In the genomic region with DNA sequence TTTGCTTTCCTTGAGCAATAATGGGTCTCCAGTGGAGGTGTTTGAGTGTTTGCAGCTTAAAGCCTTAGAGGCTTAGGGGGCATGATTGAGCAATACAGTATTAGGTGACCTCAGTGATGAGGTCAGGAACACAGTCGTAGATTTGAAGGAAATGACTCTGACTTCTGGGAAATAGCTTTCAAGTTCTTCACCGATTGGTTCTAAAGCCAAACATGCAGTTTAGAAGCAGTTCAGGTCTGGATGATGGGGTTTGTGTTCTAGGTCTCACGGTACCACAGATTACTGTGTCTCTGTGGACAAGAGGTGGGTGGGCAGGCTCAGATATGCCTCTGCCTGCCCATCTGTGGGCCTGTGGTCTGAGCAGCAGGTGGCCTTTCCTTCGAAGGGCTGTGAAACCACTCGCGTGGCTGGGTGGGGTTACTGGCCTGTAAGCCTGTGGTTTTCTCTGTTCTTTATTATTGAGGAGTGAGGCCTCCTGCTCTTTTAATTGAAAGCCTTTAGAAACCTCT, we compare ENCODE assay signal across 1 cellular context.
A peak's percentile ranks its signal among the peaks of the same experiment; 100 is the strongest.
TF ChIP-seq lines count a peak whose summit lies in the region.

No MANE protein-coding gene starts in this region.

TF ChIP-seq in K562, 482 proteins besides CTCF, POLR2A, EP300 and RAD21 (continued from another document):
- TF ChIP-seq CREB3 (tag; conservative IDR thresholded peaks at IDR 0.05; ENCODE audit: low read depth), result peak; percentile 81
- TF ChIP-seq DNMT1 (IDR thresholded peaks at IDR 0.05), result no peak
- TF ChIP-seq CEBPB (tag; IDR thresholded peaks at IDR 0.05), result peak; percentile 100
- peak; percentile 55 for TF ChIP-seq NFE2 (IDR thresholded peaks at IDR 0.05; ENCODE audit: low read depth)
- TF ChIP-seq NCOR1 (IDR thresholded peaks at IDR 0.05), result peak; percentile 58
- TF ChIP-seq TAL1 (IDR thresholded peaks at IDR 0.05), result 0 out of 2 replicates have a peak, but pooled peaks have one; percentile 9
- 0 out of 2 replicates have a peak, but pooled peaks have one; percentile 49 for TF ChIP-seq JUN (IDR thresholded peaks at IDR 0.05; ENCODE audit: borderline replicate concordance, low read depth, low read length)
- TF ChIP-seq JUN (CRISPR knock-in tag; IDR thresholded peaks at IDR 0.05; ENCODE audit: borderline replicate concordance), result no peak
- peak; percentile 47; the same call in 1 of the 2 replicates for TF ChIP-seq NR2C1 (IDR thresholded peaks at IDR 0.05)
- peak; percentile 53; the same call in 1 of the 2 replicates for TF ChIP-seq NR2C1 (tag; IDR thresholded peaks at IDR 0.05)
- TF ChIP-seq ARID4B (CRISPR knock-in tag; IDR thresholded peaks at IDR 0.05), result no peak
- no peak for TF ChIP-seq ATF1 (CRISPR knock-in tag; IDR thresholded peaks at IDR 0.05)
- peak; percentile 80 for TF ChIP-seq ATF1 (tag; IDR thresholded peaks at IDR 0.05)
- TF ChIP-seq NCOA1 (IDR thresholded peaks at IDR 0.05; ENCODE audit: low read depth), result peak; percentile 72; the same call in 1 of the 2 replicates
- TF ChIP-seq ATF7 (IDR thresholded peaks at IDR 0.05), result peak; percentile 85
- 0 out of 2 replicates have a peak, but pooled peaks have one; percentile 20 for TF ChIP-seq LEF1 (IDR thresholded peaks at IDR 0.05)
- peak; percentile 22 for TF ChIP-seq TCF3 (CRISPR knock-in tag; IDR thresholded peaks at IDR 0.05)
- peak; percentile 64 for TF ChIP-seq SMARCA4 (IDR thresholded peaks at IDR 0.05)
- TF ChIP-seq NFATC3 (IDR thresholded peaks at IDR 0.05), result no peak
- TF ChIP-seq ZNF668 (CRISPR knock-in tag; IDR thresholded peaks at IDR 0.05), result no peak
- TF ChIP-seq JUND (IDR thresholded peaks at IDR 0.05; ENCODE audit: borderline replicate concordance, low read depth, low read length), result peak; percentile 66; the same call in 1 of the 2 replicates
- TF ChIP-seq JUND (tag; IDR thresholded peaks at IDR 0.05; ENCODE audit: borderline replicate concordance, low read depth, low read length), result peak; percentile 88; the same call in 2 of the 3 replicates
- TF ChIP-seq, protein P1, sequence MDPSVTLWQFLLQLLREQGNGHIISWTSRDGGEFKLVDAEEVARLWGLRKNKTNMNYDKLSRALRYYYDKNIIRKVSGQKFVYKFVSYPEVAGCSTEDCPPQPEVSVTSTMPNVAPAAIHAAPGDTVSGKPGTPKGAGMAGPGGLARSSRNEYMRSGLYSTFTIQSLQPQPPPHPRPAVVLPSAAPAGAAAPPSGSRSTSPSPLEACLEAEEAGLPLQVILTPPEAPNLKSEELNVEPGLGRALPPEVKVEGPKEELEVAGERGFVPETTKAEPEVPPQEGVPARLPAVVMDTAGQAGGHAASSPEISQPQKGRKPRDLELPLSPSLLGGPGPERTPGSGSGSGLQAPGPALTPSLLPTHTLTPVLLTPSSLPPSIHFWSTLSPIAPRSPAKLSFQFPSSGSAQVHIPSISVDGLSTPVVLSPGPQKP (CRISPR knock-in tag; IDR thresholded peaks at IDR 0.05), result no peak
- TF ChIP-seq MGA (IDR thresholded peaks at IDR 0.05), result peak; percentile 74
